In genomic region chr1:205271745-205272144, GRCh38 we compare ENCODE assay signal across 23 cellular contexts. TPM values are rescaled to one million over a fixed set of nuclear protein-coding genes. Genes with fewer than 3 reads are reported as not detected.
DNase-seq lines count a peak whose midpoint lies in the region; ATAC-seq and TF ChIP-seq lines count a peak whose summit lies in the region.
"Had no signal": no experiment of that assay in that cellular context is flagged by ENCODE, and none has a peak within 500 bp of the region (broad histone marks: within the 10 kb centered on the region; RNA-seq: fewer than 3 reads in every experiment).

No MANE protein-coding gene starts in this region.

- ATAC-seq in IMR-90 (ENCODE audit: low read depth) = no peak

- intact Hi-C loops in IMR-90 (cut with micrococcal nuclease) = loop anchor here (5.0 kb wide), 1 partner anchor 161 kb away; no protein-coding TSS in a partner anchor
- intact Hi-C loops in mammary epithelial cell (cut with micrococcal nuclease) = loop anchor here (2.0 kb wide), 1 partner anchor 253 kb away; no protein-coding TSS in a partner anchor

- TF ChIP-seq POLR2A in IMR-90 (IDR thresholded peaks at IDR 0.05; ENCODE audit: low read depth, low read length) = no peak

- H4K20me1 ChIP-seq in IMR-90 (ENCODE audit: insufficient read depth, low read length) (no peaks in the 10 kb centered on the region), mammary epithelial cell (ENCODE audit: insufficient read depth, low read length) (no peaks in the 10 kb centered on the region), smooth muscle cell (ENCODE audit: low read depth) (no peaks in the 10 kb centered on the region)

- H3K9ac ChIP-seq in IMR-90 (ENCODE audit: low read depth, low read length) (no peak overlapping the region), skeletal muscle tissue (ENCODE audit: low read depth in 1 of 3, low read length in 3 of 3) (peak overlapping the region in 2 of 3 donors; percentile 24 to 68), mammary epithelial cell (ENCODE audit: insufficient read depth, low read length) (no peak overlapping the region), smooth muscle cell (ENCODE audit: low read depth) (no peak overlapping the region)
- H3K9ac ChIP-seq: BLaER1 treated with 17β-estradiol and CSF1 and Interleukin-3, amounts not matched to agents 10 nM and 100 nM; KMS-11 had no signal

- H2AK5ac ChIP-seq in IMR-90 (ENCODE audit: low read depth, low read length) = peak overlapping the region; percentile 10; the same call in 1 of the 2 replicates

- BruUV-seq in IMR-90 (replicated peaks; lab: Mats Ljungman, UMichigan) (no TSS peak), mammary epithelial cell (replicated peaks; lab: Mats Ljungman, UMichigan) (no TSS peak)

- TF ChIP-seq CTCF in IMR-90 (conservative IDR thresholded peaks at IDR 0.05; ENCODE audit: low read depth, low read length) (no peak), neural crest cell (conservative IDR thresholded peaks at IDR 0.05) (no peak), mammary epithelial cell (conservative IDR thresholded peaks at IDR 0.05 in 1 of 2, IDR thresholded peaks at IDR 0.05 in 1 of 2; ENCODE audit: extremely low read depth in 1 of 2, insufficient read depth in 1 of 2, low read depth in 1 of 2, low read length in 2 of 2) (no peak), smooth muscle cell (IDR thresholded peaks at IDR 0.05; ENCODE audit: borderline replicate concordance, insufficient read depth, poor library complexity, severe bottlenecking) (no peak)

- no peak overlapping the region for H3K4me2 ChIP-seq in IMR-90 (ENCODE audit: low read depth, low read length)
- H3K4me2 ChIP-seq in mammary epithelial cell (ENCODE audit: insufficient read depth, low read depth, low read length) = no peak overlapping the region
- H3K4me2 ChIP-seq in smooth muscle cell = no peak overlapping the region
- H3K4me2 ChIP-seq: KMS-11, PC-9 had no signal

- H3K9me1 ChIP-seq in IMR-90 (ENCODE audit: insufficient read depth, low read length) = peaks cover 11% of the 10 kb centered on the region

- H3K4ac ChIP-seq in IMR-90 (ENCODE audit: low read depth, low read length) = no peak overlapping the region

- H3K4me1 Mint-ChIP-seq in neural crest cell = peaks cover 34% of the 10 kb centered on the region

- H2AFZ ChIP-seq in IMR-90 (replicated peaks; ENCODE audit: low read length, poor library complexity) = no peak overlapping the region
- no peak overlapping the region for H2AFZ ChIP-seq in mammary epithelial cell (ENCODE audit: low read depth, low read length)
- no peak overlapping the region for H2AFZ ChIP-seq in smooth muscle cell (ENCODE audit: low read depth)
- H2AFZ ChIP-seq: PC-9 had no signal

- no peak overlapping the region for H2BK5ac ChIP-seq in IMR-90 (ENCODE audit: low read depth, low read length, poor library complexity, severe bottlenecking)

- no peak overlapping the region for H2BK20ac ChIP-seq in IMR-90 (ENCODE audit: low read depth, low read length)

- H3K27me3 ChIP-seq in IMR-90 (ENCODE audit: control insufficient read depth, insufficient read depth, low read length) (no peaks in the 10 kb centered on the region), skeletal muscle tissue (ENCODE audit: control insufficient read depth in 3 of 3, insufficient read depth in 3 of 3, low read length in 3 of 3) (no peaks in the 10 kb centered on the region), mammary epithelial cell (ENCODE audit: insufficient read depth, low read length) (no peaks in the 10 kb centered on the region), smooth muscle cell (ENCODE audit: low read depth) (no peaks in the 10 kb centered on the region)
- H3K27me3 ChIP-seq: SJSA1 had no signal

- H3K36me3 ChIP-seq in IMR-90 (ENCODE audit: control insufficient read depth, insufficient read depth, low read length) (peaks cover 2% of the 10 kb centered on the region; the same call in 1 of the 2 replicates), skeletal muscle tissue (ENCODE audit: control insufficient read depth in 3 of 3, insufficient read depth in 3 of 3, low read length in 3 of 3) (peaks cover 19 to 28% (median 23%) of the 10 kb centered on the region in 3 donors), mammary epithelial cell (ENCODE audit: insufficient read depth, low read length) (no peaks in the 10 kb centered on the region), smooth muscle cell (ENCODE audit: low read depth) (no peaks in the 10 kb centered on the region)
- H3K36me3 ChIP-seq: BLaER1 treated with 17β-estradiol and CSF1 and Interleukin-3, amounts not matched to agents 10 nM and 100 nM; SJSA1 had no signal

- POLR2A ChIA-PET in IMR-90 (lab: Charles Lee; ENCODE audit: unreplicated experiment) = no interaction called here

- H3K9me3 Mint-ChIP-seq in neural crest cell = no peaks in the 10 kb centered on the region
- H3K9me3 Mint-ChIP-seq: CD4-positive, alpha-beta T cell; HFFc6; IgD-negative memory B cell had no signal

- no peak for DNase-seq in IMR-90
- DNase-seq in neural crest cell (ENCODE audit: low read depth, low spot score) = no peak
- no peak for DNase-seq in mammary epithelial cell
- no peak for DNase-seq in NCI-H524 treated with DMSO at 0.1 percent for 48 hours (lab: John Stamatoyannopoulos, UW)
- DNase-seq in GM19238 (ENCODE audit: insufficient read length, low spot score) = no peak
- DNase-seq in smooth muscle cell (lab: John Stamatoyannopoulos, UW; ENCODE audit: unreplicated experiment) = no peak
- DNase-seq: AML-193; CD4-positive, alpha-beta T cell; COR-L47; HFFc6; MM.1S; NCI-H1048; NCI-H1694; NCI-H446 treated with DMSO at 0.1 percent for 48 hours; NCI-H526 treated with DMSO at 0.1 percent for 48 hours; PC-9 had no signal

- H2BK120ac ChIP-seq in IMR-90 (ENCODE audit: low read depth, low read length) = no peak overlapping the region

- no peak overlapping the region for H3K23ac ChIP-seq in IMR-90 (ENCODE audit: low read depth, low read length)

- no peak overlapping the region for H3K27ac ChIP-seq in IMR-90 (ENCODE audit: insufficient read depth, low read length)
- peak overlapping the region; percentile 97 for H3K27ac ChIP-seq in cingulate gyrus (ENCODE audit: low read depth, low read length)
- peak overlapping the region; percentile 87 for H3K27ac ChIP-seq in skeletal muscle tissue (ENCODE audit: low read depth, low read length)
- no peak overlapping the region for H3K27ac ChIP-seq in mammary epithelial cell (ENCODE audit: insufficient read depth, low read depth, low read length)
- no peak overlapping the region for H3K27ac ChIP-seq in smooth muscle cell (ENCODE audit: low read depth)
- H3K27ac ChIP-seq: BLaER1 treated with 17β-estradiol and CSF1 and Interleukin-3, amounts not matched to agents 10 nM and 100 nM; KMS-11; PC-9; SJSA1 had no signal

- H3K36me3 Mint-ChIP-seq in neural crest cell (ENCODE audit: low read depth) = no peaks in the 10 kb centered on the region

- no peak for TF ChIP-seq RAD21 in IMR-90 (IDR thresholded peaks at IDR 0.05; ENCODE audit: low read length)

- H3K4me1 ChIP-seq in IMR-90 (ENCODE audit: control insufficient read depth, insufficient read depth, low read length) (peaks cover 15% of the 10 kb centered on the region), skeletal muscle tissue (ENCODE audit: control insufficient read depth in 3 of 3, insufficient read depth in 3 of 3, low read length in 3 of 3) (peaks cover 32 to 68% (median 50%) of the 10 kb centered on the region in 3 donors), mammary epithelial cell (ENCODE audit: insufficient read depth, low read length) (peaks cover 27% of the 10 kb centered on the region), smooth muscle cell (ENCODE audit: low read depth) (peaks cover 22% of the 10 kb centered on the region)

- no peak overlapping the region for H4K91ac ChIP-seq in IMR-90 (ENCODE audit: insufficient read depth, low read depth, low read length)

- no peaks in the 10 kb centered on the region for H3F3A ChIP-seq in smooth muscle cell (ENCODE audit: low read depth)

- 98% methylated on average over 9 of the region's 18 CpGs; no CpG with 5 or more reads in 1 of the 2 experiments for WGBS in IMR-90 (ENCODE audit: extremely low coverage in 2 of 2, insufficient read length in 1 of 2), 2 experiments
- WGBS in mammary epithelial cell (ENCODE audit: low coverage, missing lambda C conversion rate) = 91% methylated on average over 18 of the region's 18 CpGs
- WGBS in smooth muscle cell (ENCODE audit: low lambda C conversion rate) = 97% methylated on average over 13 of the region's 18 CpGs

- no peaks in the 10 kb centered on the region for H3K27me3 Mint-ChIP-seq in neural crest cell (ENCODE audit: low read depth)
- H3K27me3 Mint-ChIP-seq: CD4-positive, alpha-beta T cell; IgD-negative memory B cell had no signal

- no peaks in the 10 kb centered on the region for H3K79me2 ChIP-seq in mammary epithelial cell (ENCODE audit: insufficient read depth, low read length)
- no peaks in the 10 kb centered on the region for H3K79me2 ChIP-seq in smooth muscle cell (ENCODE audit: low read depth)

- dilution Hi-C loops in IMR-90 (cut with HindIII; ENCODE audit: low sequenced_read_pairs, unreplicated experiment) (no loop called here), mammary epithelial cell (cut with HindIII; ENCODE audit: low sequenced_read_pairs) (no loop called here)

- H2BK15ac ChIP-seq in IMR-90 (ENCODE audit: low read depth, low read length) = no peak overlapping the region

- H3K9me3 ChIP-seq in IMR-90 (ENCODE audit: control insufficient read depth, insufficient read depth, low read length) (no peaks in the 10 kb centered on the region), skeletal muscle tissue (ENCODE audit: control insufficient read depth in 3 of 3, low read length in 3 of 3) (no peaks in the 10 kb centered on the region), mammary epithelial cell (replicated peaks; ENCODE audit: insufficient read depth, low read length) (no peaks in the 10 kb centered on the region), smooth muscle cell (replicated peaks; ENCODE audit: low read depth) (no peaks in the 10 kb centered on the region)
- H3K9me3 ChIP-seq: A549; BLaER1 treated with 17β-estradiol and CSF1 and Interleukin-3, amounts not matched to agents 10 nM and 100 nM; SJSA1 had no signal

- peaks cover 3% of the 10 kb centered on the region in 2 experiments; a peak in 2 of 4 replicates for H3K79me1 ChIP-seq in IMR-90 (ENCODE audit: low read depth in 1 of 2, low read length in 2 of 2)

- no peak overlapping the region for H3K18ac ChIP-seq in IMR-90 (ENCODE audit: low read depth, low read length)

- no peak overlapping the region for H3K4me3 ChIP-seq in IMR-90 (ENCODE audit: insufficient read depth, low read depth, low read length)
- peak overlapping the region in 1 of 3 donors; percentile 13 for H3K4me3 ChIP-seq in skeletal muscle tissue (ENCODE audit: low read length in 3 of 3)
- no peak overlapping the region for H3K4me3 ChIP-seq in mammary epithelial cell (replicated peaks in 1 of 3; ENCODE audit: insufficient read depth in 1 of 3, low read depth in 2 of 3, low read length in 3 of 3)
- H3K4me3 ChIP-seq in smooth muscle cell = no peak overlapping the region
- H3K4me3 ChIP-seq: A549; BLaER1 treated with 17β-estradiol and CSF1 and Interleukin-3, amounts not matched to agents 10 nM and 100 nM; PC-9; SJSA1 had no signal

- in situ Hi-C loops in IMR-90 (cut with MboI; ENCODE audit: low sequenced_read_pairs) (loop anchor here (10.0 to 25.0 kb wide), 2 partner anchors 213 to 459 kb away; no protein-coding TSS in a partner anchor), mammary epithelial cell (cut with MboI; ENCODE audit: low sequenced_read_pairs in 2 of 2) (loop anchor here in 1 of 2 donors (5.0 kb wide), 1 partner anchor 51 kb away; the partner anchor contains the start of gene NUAK2)

- no peak overlapping the region for H3K14ac ChIP-seq in IMR-90 (replicated peaks; ENCODE audit: low read depth, low read length)

- H3K27ac Mint-ChIP-seq in neural crest cell (ENCODE audit: unreplicated experiment) = peak overlapping the region; percentile 93
- H3K27ac Mint-ChIP-seq: CD4-positive, alpha-beta T cell; IgD-negative memory B cell had no signal

- no peak overlapping the region for H3K4me3 Mint-ChIP-seq in neural crest cell
- H3K4me3 Mint-ChIP-seq: CD4-positive, alpha-beta T cell; IgD-negative memory B cell had no signal

- no peak overlapping the region for H3K56ac ChIP-seq in IMR-90 (ENCODE audit: extremely low read depth, insufficient read depth, low read length)

- no peak overlapping the region for H2AK9ac ChIP-seq in IMR-90 (replicated peaks; ENCODE audit: low read depth, low read length, poor library complexity)

- CTCF ChIA-PET in IMR-90 (lab: Yijun Ruan, JAX) (interaction anchor here (0.6 to 3.5 kb wide), 10 partner anchors 9 to 214 kb away, joined by 3 to 35 read pairs (median 4); no protein-coding TSS in a partner anchor), mammary epithelial cell (lab: Charles Lee; ENCODE audit: low non-redundant PET) (interaction anchor here (0.7 kb wide), 2 partner anchors 13 to 44 kb away, joined by 3 to 6 read pairs; partner anchors contain the start of gene TMCC2)

- no peak overlapping the region for H4K5ac ChIP-seq in IMR-90 (ENCODE audit: low read depth, low read length)

- no peak overlapping the region for H4K8ac ChIP-seq in IMR-90 (ENCODE audit: low read depth in 2 of 2, low read length in 2 of 2)

RNA-seq across cellular contexts. Expression of gene TMCC2, which starts 44.0 kb away (rescaled TPM):
- total RNA-seq in IMR-90 (2012; rRNA removed) (2.0 and 2.2 TPM in 2 replicates), neural crest cell (14.9 and 16.1 TPM in 2 replicates), skeletal muscle tissue (15.1 TPM), mammary epithelial cell (10 to 100 TPM in 1 of 2 donors, 1 to 10 TPM in 1; 1.5 to 11.5 TPM), smooth muscle cell (2.1 and 3.3 TPM in 2 replicates)
- polyA plus RNA-seq in IMR-90 (2012; rRNA removed) (4.2 and 4.6 TPM in 2 replicates), mammary epithelial cell (1.4 TPM), smooth muscle cell (2.4 and 5.6 TPM in 2 replicates)
- polyA plus RNA-seq in IMR-90 (2012; cell fraction: cytosol; rRNA removed) = 4.5 and 5.0 TPM in 2 replicates
- polyA plus RNA-seq in IMR-90 (2012; cell fraction: nucleus; rRNA removed; ENCODE audit: low replicate concordance) = 4.4 and 7.7 TPM in 2 replicates
- 2.4 TPM for polyA minus RNA-seq in mammary epithelial cell

RNA-seq across cellular contexts. Expression of gene NUAK2, which starts 49.8 kb away (rescaled TPM):
- total RNA-seq in IMR-90 (2012; rRNA removed) (7.2 and 8.1 TPM in 2 replicates), neural crest cell (14.7 and 15.4 TPM in 2 replicates), skeletal muscle tissue (1.0 TPM), mammary epithelial cell (10 to 100 TPM; 11.8 TPM), smooth muscle cell (6.6 and 11.3 TPM in 2 replicates)
- polyA plus RNA-seq in IMR-90 (2012; rRNA removed) (17.6 and 18.7 TPM in 2 replicates), mammary epithelial cell (3.1 TPM), smooth muscle cell (15.8 and 16.8 TPM in 2 replicates)
- polyA plus RNA-seq in IMR-90 (2012; cell fraction: cytosol; rRNA removed) = 12.3 and 18.8 TPM in 2 replicates
- 22.8 and 32.1 TPM in 2 replicates for polyA plus RNA-seq in IMR-90 (2012; cell fraction: nucleus; rRNA removed; ENCODE audit: low replicate concordance)
- polyA minus RNA-seq in mammary epithelial cell = 3.3 TPM

Comparison
In these comparisons a context has a peak if more than half of its experiments do, and no peak if none do; other contexts are left out.
1. H3K27ac ChIP-seq: peak in cingulate gyrus (single experiment) and skeletal muscle tissue (single experiment); none in IMR-90 (single experiment), mammary epithelial cell (single experiment) and smooth muscle cell (single experiment).
2. H3K9ac ChIP-seq: peak in skeletal muscle tissue (2 of 3); none in IMR-90 (single experiment), mammary epithelial cell (single experiment) and smooth muscle cell (single experiment).